ENCODE assay signal across 14 cellular contexts in genomic region chr7:148814938-148815559, GRCh38.
"Had no signal": no experiment of that assay in that cellular context is flagged by ENCODE, and none has a peak within 500 bp of the region (broad histone marks: within the 10 kb centered on the region; RNA-seq: fewer than 3 reads in every experiment).

No MANE protein-coding gene starts in this region.

- H3K4me1 Mint-ChIP-seq: immature natural killer cell had no signal

- H3K4me3 Mint-ChIP-seq: immature natural killer cell, neural crest cell had no signal

- H3K9me3 Mint-ChIP-seq: activated naive CD4-positive, alpha-beta T cell treated with anti-CD3 and anti-CD28 coated beads, Interleukin-2, amount 50 U/mL, for 72 hours; activated T-helper 2 cell treated with anti-CD3 and anti-CD28 coated beads, Interferon-gamma antibody, Interleukin-2, Interleukin-4, amounts not matched to agents 10 μg/mL and 5 μg/mL and 100 μg/mL, durations not matched to agents 14 hours and 24 hours and 36 hours; immature natural killer cell; neural crest cell had no signal

- H3K9me3 ChIP-seq: body of pancreas, heart left ventricle, right lobe of liver, stomach, thoracic aorta had no signal

- H3K27ac ChIP-seq: body of pancreas, coronary artery, heart left ventricle, right lobe of liver, stomach, thoracic aorta had no signal

- ATAC-seq: activated CD4-positive, CD25-positive, alpha-beta regulatory T cell treated with anti-CD3 and anti-CD28 coated beads, Interleukin-2, amount 50 U/mL, for 24 hours; activated naive CD4-positive, alpha-beta T cell treated with anti-CD3 and anti-CD28 coated beads, Interleukin-2, amount 50 U/mL, for 72 hours; body of pancreas; heart left ventricle; right lobe of liver had no signal

- H3K36me3 ChIP-seq: thoracic aorta had no signal

- H3K27ac Mint-ChIP-seq: activated T-helper 2 cell treated with anti-CD3 and anti-CD28 coated beads, Interferon-gamma antibody, Interleukin-2, Interleukin-4, amounts not matched to agents 10 μg/mL and 5 μg/mL and 100 μg/mL, durations not matched to agents 14 hours and 24 hours and 36 hours had no signal

- DNase-seq: activated T-cell treated with anti-CD3 and anti-CD28 coated beads for 4 hours; body of pancreas; central memory CD4-positive, alpha-beta T cell; foreskin fibroblast; heart left ventricle; immature natural killer cell; right lobe of liver; stomach had no signal

- H3K4me3 ChIP-seq: body of pancreas, coronary artery, heart left ventricle, right lobe of liver, stomach, thoracic aorta had no signal
